ENCODE assay signal across 14 cellular contexts in the genomic region with DNA sequence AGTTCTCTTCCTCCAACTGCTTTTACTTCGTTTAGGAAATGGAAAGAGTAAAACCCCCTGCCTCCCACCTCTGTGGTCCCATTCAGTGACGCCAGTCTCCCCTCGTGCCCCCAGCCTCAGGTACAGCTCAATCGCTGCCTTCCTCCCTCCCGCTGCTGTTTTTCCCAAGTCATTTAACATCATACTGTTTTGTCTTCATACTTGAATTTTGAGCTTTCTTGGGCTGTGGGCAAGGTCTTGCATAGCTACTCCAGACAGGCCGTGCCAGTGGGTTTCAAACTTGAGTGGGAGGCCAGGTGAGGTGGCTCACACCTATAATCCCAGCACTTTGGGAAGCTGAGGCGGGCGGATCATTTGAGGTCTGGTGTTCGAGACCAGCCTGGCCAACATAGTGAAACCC.
DNase-seq lines count a peak whose midpoint lies in the region; ATAC-seq and TF ChIP-seq lines count a peak whose summit lies in the region.
"Had no signal": no experiment of that assay in that cellular context is flagged by ENCODE, and none has a peak within 500 bp of the region (broad histone marks: within the 10 kb centered on the region; RNA-seq: fewer than 3 reads in every experiment).

No MANE protein-coding gene starts in this region.

- H3K4me3 ChIP-seq in mesodermal cell (ENCODE audit: extremely low read depth, insufficient read depth, low read length, poor library complexity, severe bottlenecking) (no peak overlapping the region), tibial artery (no peak overlapping the region), endodermal cell (ENCODE audit: low read length) (no peak overlapping the region)
- H3K4me3 ChIP-seq: thyroid gland had no signal

- no peak for DNase-seq in activated naive CD8-positive, alpha-beta T cell treated with anti-CD3 and anti-CD28 coated beads, Interleukin-2, amount 50 U/mL, for 24 hours
- DNase-seq in tibial artery: no peak
- no peak for DNase-seq in GM03348 (ENCODE audit: low spot score)
- no peak for DNase-seq in endodermal cell
- DNase-seq in NCI-H774 (lab: John Stamatoyannopoulos, UW): no peak
- DNase-seq: ACHN; activated CD4-positive, alpha-beta memory T cell treated with anti-CD3 and anti-CD28 coated beads for 36 hours; activated gamma-delta T cell treated with Interleukin-2 at 50 U/mL for 16 hours; DMS 273 treated with DMSO at 0.1 percent for 48 hours; T-helper 2 cell; thyroid gland had no signal

- H3K27ac ChIP-seq in mesodermal cell (ENCODE audit: low read depth, low read length, severe bottlenecking) (peak overlapping the region; percentile 90), tibial artery (peak overlapping the region; percentile 2 to 23), endodermal cell (ENCODE audit: low read depth, low read length) (no peak overlapping the region)

- no peak for ATAC-seq in activated naive CD8-positive, alpha-beta T cell treated with anti-CD3 and anti-CD28 coated beads, Interleukin-2, amount 50 U/mL, for 24 hours
- ATAC-seq in activated T-helper 17 cell treated with anti-CD3 and anti-CD28 coated beads, Interleukin-2, amount 50 U/mL, for 72 hours (replicated peaks): no peak

- H3K4me3 Mint-ChIP-seq in activated naive CD8-positive, alpha-beta T cell: no peak overlapping the region
- H3K4me3 Mint-ChIP-seq in activated naive CD8-positive, alpha-beta T cell treated with anti-CD3 and anti-CD28 coated beads, Interleukin-2, amount 50 U/mL, for 24 hours: no peak overlapping the region
- H3K4me3 Mint-ChIP-seq in activated T-helper 17 cell treated with anti-CD3 and anti-CD28 coated beads, Interleukin-2, amount 50 U/mL, for 72 hours: no peak overlapping the region
- no peak overlapping the region for H3K4me3 Mint-ChIP-seq in endodermal cell
- H3K4me3 Mint-ChIP-seq: activated CD4-positive, alpha-beta memory T cell treated with anti-CD3 and anti-CD28 coated beads for 36 hours had no signal

- H3K9ac ChIP-seq in endodermal cell (ENCODE audit: extremely low read depth, low read length, poor library complexity, severe bottlenecking): no peak overlapping the region

- H3K27ac Mint-ChIP-seq in activated naive CD8-positive, alpha-beta T cell: peak overlapping the region; percentile 88
- H3K27ac Mint-ChIP-seq in activated naive CD8-positive, alpha-beta T cell treated with anti-CD3 and anti-CD28 coated beads, Interleukin-2, amount 50 U/mL, for 24 hours: no peak overlapping the region
- peak overlapping the region; percentile 75 for H3K27ac Mint-ChIP-seq in activated T-helper 17 cell treated with anti-CD3 and anti-CD28 coated beads, Interleukin-2, amount 50 U/mL, for 72 hours
- H3K27ac Mint-ChIP-seq in endodermal cell: no peak overlapping the region
- H3K27ac Mint-ChIP-seq: activated CD4-positive, alpha-beta memory T cell treated with anti-CD3 and anti-CD28 coated beads for 36 hours had no signal

- 87 to 94% methylated on average over 5 to 6 of the region's 9 CpGs for WGBS in mesodermal cell (ENCODE audit: insufficient coverage in 2 of 2), 2 experiments
- 94 to 95% methylated on average over 6 to 9 of the region's 9 CpGs for WGBS in endodermal cell (ENCODE audit: insufficient coverage in 1 of 2, insufficient read length in 1 of 2), 2 experiments

- TF ChIP-seq CTCF in tibial artery (IDR thresholded peaks at IDR 0.05): no peak
- no peak for TF ChIP-seq CTCF in endodermal cell (conservative IDR thresholded peaks at IDR 0.05)

- H3K36me3 ChIP-seq in mesodermal cell (ENCODE audit: control insufficient read depth, insufficient read depth, low read length) (peaks cover 25% of the 10 kb centered on the region), tibial artery (no peaks in the 10 kb centered on the region), endodermal cell (ENCODE audit: control insufficient read depth, insufficient read depth, low read length) (peaks cover 27% of the 10 kb centered on the region)
- H3K36me3 ChIP-seq: thyroid gland had no signal

- intact Hi-C loops in tibial artery (cut with DNase I; ENCODE audit: low total_unique reads): loop anchor here (5.0 kb wide), 1 partner anchor 76 kb away; no protein-coding TSS in a partner anchor

- no peaks in the 10 kb centered on the region for H3K9me3 ChIP-seq in mesodermal cell (ENCODE audit: control insufficient read depth, low read length)
- H3K9me3 ChIP-seq in tibial artery: no peaks in the 10 kb centered on the region
- peaks cover 6% of the 10 kb centered on the region for H3K9me3 ChIP-seq in endodermal cell (ENCODE audit: control insufficient read depth, low read length)
- H3K9me3 ChIP-seq: thyroid gland had no signal

- H3K4me1 ChIP-seq in mesodermal cell (ENCODE audit: control insufficient read depth, insufficient read depth, low read length, poor library complexity, severe bottlenecking): peaks cover 55% of the 10 kb centered on the region
- H3K4me1 ChIP-seq in tibial artery: peaks cover 0 to 28% (median 15%) of the 10 kb centered on the region in 4 donors
- H3K4me1 ChIP-seq in endodermal cell (ENCODE audit: control insufficient read depth, insufficient read depth, low read length): peaks cover 9% of the 10 kb centered on the region

- H3K9me3 Mint-ChIP-seq in activated naive CD8-positive, alpha-beta T cell (ENCODE audit: low read depth): no peaks in the 10 kb centered on the region
- H3K9me3 Mint-ChIP-seq in activated naive CD8-positive, alpha-beta T cell treated with anti-CD3 and anti-CD28 coated beads, Interleukin-2, amount 50 U/mL, for 24 hours: no peaks in the 10 kb centered on the region
- no peaks in the 10 kb centered on the region for H3K9me3 Mint-ChIP-seq in activated T-helper 17 cell treated with anti-CD3 and anti-CD28 coated beads, Interleukin-2, amount 50 U/mL, for 72 hours
- H3K9me3 Mint-ChIP-seq in endodermal cell: no peaks in the 10 kb centered on the region
- H3K9me3 Mint-ChIP-seq: activated CD4-positive, alpha-beta memory T cell treated with anti-CD3 and anti-CD28 coated beads for 36 hours had no signal

- H3K4me1 Mint-ChIP-seq in activated naive CD8-positive, alpha-beta T cell (ENCODE audit: low read depth): peaks cover 21% of the 10 kb centered on the region
- H3K4me1 Mint-ChIP-seq in activated naive CD8-positive, alpha-beta T cell treated with anti-CD3 and anti-CD28 coated beads, Interleukin-2, amount 50 U/mL, for 24 hours: peaks cover 12% of the 10 kb centered on the region
- no peaks in the 10 kb centered on the region for H3K4me1 Mint-ChIP-seq in activated T-helper 17 cell treated with anti-CD3 and anti-CD28 coated beads, Interleukin-2, amount 50 U/mL, for 72 hours
- H3K4me1 Mint-ChIP-seq in endodermal cell: peaks cover 15% of the 10 kb centered on the region

- H3K27me3 Mint-ChIP-seq in activated naive CD8-positive, alpha-beta T cell: no peaks in the 10 kb centered on the region
- no peaks in the 10 kb centered on the region for H3K27me3 Mint-ChIP-seq in activated naive CD8-positive, alpha-beta T cell treated with anti-CD3 and anti-CD28 coated beads, Interleukin-2, amount 50 U/mL, for 24 hours
- no peaks in the 10 kb centered on the region for H3K27me3 Mint-ChIP-seq in activated T-helper 17 cell treated with anti-CD3 and anti-CD28 coated beads, Interleukin-2, amount 50 U/mL, for 72 hours
- H3K27me3 Mint-ChIP-seq in endodermal cell (ENCODE audit: insufficient read depth): no peaks in the 10 kb centered on the region
- H3K27me3 Mint-ChIP-seq: activated CD4-positive, alpha-beta memory T cell treated with anti-CD3 and anti-CD28 coated beads for 36 hours had no signal

- H3K27me3 ChIP-seq in tibial artery: no peaks in the 10 kb centered on the region
- no peaks in the 10 kb centered on the region for H3K27me3 ChIP-seq in endodermal cell (ENCODE audit: control insufficient read depth, insufficient read depth, low read length, poor library complexity, severe bottlenecking)
- H3K27me3 ChIP-seq: thyroid gland had no signal

- no peaks in the 10 kb centered on the region for H3K36me3 Mint-ChIP-seq in activated naive CD8-positive, alpha-beta T cell
- no peaks in the 10 kb centered on the region for H3K36me3 Mint-ChIP-seq in activated naive CD8-positive, alpha-beta T cell treated with anti-CD3 and anti-CD28 coated beads, Interleukin-2, amount 50 U/mL, for 24 hours (ENCODE audit: low read depth)
- no peaks in the 10 kb centered on the region for H3K36me3 Mint-ChIP-seq in activated T-helper 17 cell treated with anti-CD3 and anti-CD28 coated beads, Interleukin-2, amount 50 U/mL, for 72 hours (ENCODE audit: low read depth)
- no peaks in the 10 kb centered on the region for H3K36me3 Mint-ChIP-seq in endodermal cell (ENCODE audit: low read depth)
- H3K36me3 Mint-ChIP-seq: activated CD4-positive, alpha-beta memory T cell treated with anti-CD3 and anti-CD28 coated beads for 36 hours had no signal

Comparison
In these comparisons a context has a peak if more than half of its experiments do, and no peak if none do; other contexts are left out.
1. H3K27ac Mint-ChIP-seq: peak in activated naive CD8-positive, alpha-beta T cell (single experiment) and activated T-helper 17 cell treated with anti-CD3 and anti-CD28 coated beads, Interleukin-2, amount 50 U/mL, for 72 hours (single experiment); none in activated naive CD8-positive, alpha-beta T cell treated with anti-CD3 and anti-CD28 coated beads, Interleukin-2, amount 50 U/mL, for 24 hours (single experiment) and endodermal cell (single experiment).